ENCODE assay signal across 25 cellular contexts in the genomic region with DNA sequence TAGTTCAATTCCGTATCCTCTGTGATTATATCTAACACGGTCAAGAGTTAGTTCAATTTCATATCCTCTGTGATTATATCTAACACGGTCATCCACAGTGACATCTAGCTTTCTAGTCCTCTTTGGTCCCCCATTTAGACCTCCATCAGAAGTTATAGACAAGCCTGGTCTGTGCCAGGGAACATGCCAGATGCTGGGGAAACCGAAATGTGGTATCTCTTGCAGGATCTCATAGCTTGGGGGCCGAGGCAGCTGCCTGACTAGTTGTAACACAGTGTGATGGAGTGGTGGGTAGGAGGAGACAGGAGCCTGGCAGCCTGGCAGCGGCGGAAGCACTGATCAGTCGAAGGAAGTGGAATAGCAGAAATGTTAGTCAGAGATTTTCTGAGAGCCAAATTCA. TPM values are rescaled to one million over a fixed set of nuclear protein-coding genes. Genes with fewer than 3 reads are reported as not detected.
"Had no signal": no experiment of that assay in that cellular context is flagged by ENCODE, and none has a peak within 500 bp of the region (broad histone marks: within the 10 kb centered on the region; RNA-seq: fewer than 3 reads in every experiment).

No MANE protein-coding gene starts in this region.

- FAIRE-seq: TTC549 had no signal

- H3K9me3 ChIP-seq: breast epithelium had no signal

- H3K4me1 ChIP-seq: breast epithelium had no signal

- DNase-seq: activated B cell treated with CpG ODN at 0.5 μM for 24 hours; activated CD4-positive, alpha-beta memory T cell treated with anti-CD3 and anti-CD28 coated beads for 36 hours; activated CD4-positive, alpha-beta T cell treated with anti-CD3 and anti-CD28 coated beads for 1 hour; activated CD4-positive, alpha-beta T cell treated with anti-CD3 and anti-CD28 coated beads, Interleukin-2, amount 10 ng/mL, durations not matched to agents 7 days and 5 days; activated gamma-delta T cell treated with Interleukin-2 at 50 U/mL for 16 hours; activated naive CD4-positive, alpha-beta T cell treated with anti-CD3 and anti-CD28 coated beads, Interleukin-2, amount 10 ng/mL, durations not matched to agents 7 days and 5 days; activated naive CD8-positive, alpha-beta T cell treated with anti-CD3 and anti-CD28 coated beads for 36 hours; activated T-cell treated with anti-CD3 and anti-CD28 coated beads, Interleukin-2, amount 50 U/mL, for 24 hours; IMR-90; KBM-7; MM.1S; NCI-H1105 treated with DMSO at 0.1 percent for 48 hours; NCI-H1436 treated with DMSO at 0.1 percent for 48 hours; NCI-H187; NCI-H2081; NCI-H446; NCI-H524; PC-3; SHP77 treated with DMSO at 0.1 percent for 48 hours; T-cell; T-helper 2 cell had no signal

- ATAC-seq: PC-3, T-cell had no signal

- H3K36me3 ChIP-seq: breast epithelium had no signal

- H3K27me3 ChIP-seq: breast epithelium had no signal

RNA-seq across cellular contexts. Expression of a gene that starts 13.8 kb away (rescaled TPM):
- total RNA-seq: activated B cell treated with CpG ODN at 0.5 μM for 24 hours; activated CD4-positive, alpha-beta memory T cell treated with anti-CD3 and anti-CD28 coated beads for 36 hours; activated CD4-positive, alpha-beta T cell treated with anti-CD3 and anti-CD28 coated beads, Interleukin-2, amount 10 ng/mL, durations not matched to agents 7 days and 5 days; activated CD8-positive, alpha-beta memory T cell treated with anti-CD3 and anti-CD28 coated beads for 36 hours; activated naive CD8-positive, alpha-beta T cell treated with anti-CD3 and anti-CD28 coated beads for 36 hours; IMR-90; LHCN-M2; PC-3 had no signal
- polyA plus RNA-seq: IMR-90 had no signal
